ENCODE assay signal across 17 cellular contexts in genomic region chr14:51735851-51736250, GRCh38.
"Had no signal": no experiment of that assay in that cellular context is flagged by ENCODE, and none has a peak within 500 bp of the region (broad histone marks: within the 10 kb centered on the region; RNA-seq: fewer than 3 reads in every experiment).

No MANE protein-coding gene starts in this region.

- H3K27me3 ChIP-seq: breast epithelium, thyroid gland had no signal

- DNase-seq: activated CD4-positive, alpha-beta T cell treated with anti-CD3 and anti-CD28 coated beads, Interleukin-2, amount 50 U/mL, for 1 hour; activated CD4-positive, CD25-positive, alpha-beta regulatory T cell treated with anti-CD3 and anti-CD28 coated beads, Interleukin-2, amount 50 U/mL, for 72 hours; activated CD8-positive, alpha-beta memory T cell treated with anti-CD3 and anti-CD28 coated beads, Interleukin-2, amount 50 U/mL, for 4 hours; activated effector memory CD4-positive, alpha-beta T cell treated with Interleukin-2 at 50 U/mL for 16 hours; activated naive CD4-positive, alpha-beta T cell treated with anti-CD3 and anti-CD28 coated beads, Interleukin-2, amount 50 U/mL, for 16 hours; activated T-cell treated with anti-CD3 and anti-CD28 coated beads, Interleukin-2, amount 50 U/mL, for 4 hours; cerebellar nuclear complex; cortex of kidney; stimulated activated CD8-positive, alpha-beta memory T cell treated with anti-CD3 and anti-CD28 coated beads, Interleukin-4, amount 100 ng/mL, for 48 hours; stimulated activated naive CD4-positive, alpha-beta T cell; T-helper 2 cell; thyroid gland had no signal

- H3K79me2 ChIP-seq: parathyroid adenoma had no signal

- H3K27ac ChIP-seq: breast epithelium, parathyroid adenoma, thyroid gland, VCaP had no signal

- H3K9me3 ChIP-seq: breast epithelium, thyroid gland had no signal

- H3K4me3 ChIP-seq: breast epithelium, lung, thyroid gland had no signal

- H3K4me1 ChIP-seq: breast epithelium, parathyroid adenoma, thyroid gland had no signal

- H3K9ac ChIP-seq: parathyroid adenoma had no signal

- H2AFZ ChIP-seq: parathyroid adenoma had no signal

- H3K36me3 ChIP-seq: breast epithelium, thyroid gland had no signal

- ATAC-seq: activated T-cell treated with anti-CD3 and anti-CD28 coated beads, Interleukin-2, amount 50 U/mL, for 4 hours; esophagus mucosa had no signal
